ENCODE assay signal across 8 cellular contexts in the genomic region with DNA sequence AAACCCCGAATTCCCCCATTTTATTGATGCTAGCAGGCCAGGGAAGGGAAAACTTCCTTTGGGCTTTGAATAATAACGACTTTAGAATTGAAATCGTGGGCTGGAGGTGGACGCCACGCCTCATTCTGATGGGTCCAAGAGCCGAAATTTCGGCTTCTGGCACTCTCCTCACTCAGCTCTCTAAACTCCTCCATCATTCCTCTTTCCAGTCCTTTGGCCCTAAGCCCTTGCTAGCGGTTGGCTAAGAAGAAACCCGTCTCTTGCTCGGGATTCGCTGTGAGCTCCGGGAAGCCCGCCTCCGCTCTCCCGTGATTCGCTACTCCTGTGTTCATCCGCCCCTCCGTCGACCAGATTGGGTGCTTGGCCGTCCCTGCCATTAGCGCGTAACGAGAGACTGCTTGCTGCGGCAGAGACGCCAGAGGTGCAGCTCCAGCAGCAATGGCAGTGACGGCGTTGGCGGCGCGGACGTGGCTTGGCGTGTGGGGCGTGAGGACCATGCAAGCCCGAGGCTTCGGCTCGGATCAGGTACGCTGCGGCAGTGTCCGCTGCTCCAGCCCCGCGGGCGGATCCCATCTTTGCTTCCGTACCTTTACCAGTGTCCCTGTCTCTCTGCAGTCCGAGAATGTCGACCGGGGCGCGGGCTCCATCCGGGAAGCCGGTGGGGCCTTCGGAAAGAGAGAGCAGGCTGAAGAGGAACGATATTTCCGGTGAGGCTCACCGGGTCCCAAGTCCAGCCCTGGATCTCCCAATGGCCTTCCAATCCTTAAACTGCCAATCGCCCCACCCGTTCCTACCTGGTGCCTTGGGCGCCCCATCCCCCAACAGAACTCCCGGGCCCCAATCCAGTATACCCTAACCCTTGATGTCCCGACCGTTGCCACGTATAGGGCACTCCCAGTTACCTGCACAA. TPM values are rescaled to one million over a fixed set of nuclear protein-coding genes. Genes with fewer than 3 reads are reported as not detected.
A peak's percentile ranks its signal among the peaks of the same experiment; 100 is the strongest.
DNase-seq lines count a peak whose midpoint lies in the region; ATAC-seq and TF ChIP-seq lines count a peak whose summit lies in the region.

A gene (plus strand): TSS at position 379 of the 910 bp plus-strand sequence. CDS start 60 bp downstream, at position 439.

- peaks cover 21% of the 10 kb centered on the region for H3K36me3 ChIP-seq in DND-41 (ENCODE audit: insufficient read depth, low read length)
- H3K36me3 ChIP-seq in KOPT-K1 (ENCODE audit: insufficient read depth, low read length) = peaks cover 25% of the 10 kb centered on the region
- peaks cover 0 to 10% (median 0%) of the 10 kb centered on the region in 3 donors for H3K36me3 ChIP-seq in Peyer's patch
- peaks cover 0 to 20% (median 0%) of the 10 kb centered on the region in 3 donors for H3K36me3 ChIP-seq in esophagus squamous epithelium

- H3K4me1 ChIP-seq in DND-41 (ENCODE audit: insufficient read depth, low read length) = peaks cover 47% of the 10 kb centered on the region
- peaks cover 0 to 28% (median 10%) of the 10 kb centered on the region in 4 donors for H3K4me1 ChIP-seq in Peyer's patch
- peaks cover 27 to 58% (median 31%) of the 10 kb centered on the region in 3 donors for H3K4me1 ChIP-seq in esophagus squamous epithelium

- TF ChIP-seq CTCF in DND-41 (IDR thresholded peaks at IDR 0.05; ENCODE audit: borderline replicate concordance, extremely low read depth, low read length, poor library complexity, severe bottlenecking) (peak; percentile 12), Peyer's patch (IDR thresholded peaks at IDR 0.05) (no peak), esophagus squamous epithelium (IDR thresholded peaks at IDR 0.05) (no peak)

- ATAC-seq in DND-41 (ENCODE audit: insufficient read depth, low read depth) = peak; percentile 97
- ATAC-seq in GM21825 (IDR thresholded peaks at IDR 0.05; ENCODE audit: unreplicated experiment) = peak; percentile 85

- WGBS in esophagus squamous epithelium, 2 donors = 1 to 4% methylated on average over 14 to 25 of the region's 61 CpGs

- peak within 1 kb of the TSS; percentile 88 for H3K27ac ChIP-seq in DND-41 (ENCODE audit: low read length)
- H3K27ac ChIP-seq in KOPT-K1 (ENCODE audit: low read depth, low read length, poor library complexity, severe bottlenecking) = peak within 1 kb of the TSS; percentile 83
- peak within 1 kb of the TSS; percentile 88 to 98 (median 96) for H3K27ac ChIP-seq in Peyer's patch
- peak within 1 kb of the TSS; percentile 90 to 95 (median 92) for H3K27ac ChIP-seq in esophagus squamous epithelium

- H3K9ac ChIP-seq in DND-41 (ENCODE audit: low read depth, low read length) = peak within 1 kb of the TSS; percentile 85

- no peaks in the 10 kb centered on the region for H3K27me3 ChIP-seq in DND-41 (ENCODE audit: insufficient read depth, low read length, poor library complexity)
- no peaks in the 10 kb centered on the region for H3K27me3 ChIP-seq in Peyer's patch
- H3K27me3 ChIP-seq in esophagus squamous epithelium = no peaks in the 10 kb centered on the region

- intact Hi-C loops in esophagus squamous epithelium (cut with DNase I) = no loop called here

- peak within 1 kb of the TSS; percentile 100 for H3K4me2 ChIP-seq in DND-41 (ENCODE audit: insufficient read depth, low read length)

- peaks cover 54% of the 10 kb centered on the region for H3K79me2 ChIP-seq in DND-41 (ENCODE audit: insufficient read depth, low read length)

- peaks cover 4% of the 10 kb centered on the region; the same call in 1 of the 2 replicates for H4K20me1 ChIP-seq in DND-41 (ENCODE audit: insufficient read depth, low read length)

- TF ChIP-seq POLR2A in Peyer's patch (IDR thresholded peaks at IDR 0.05) (peak; percentile 88 to 96), esophagus squamous epithelium (IDR thresholded peaks at IDR 0.05) (peak in 3 of 4 donors; percentile 60 to 94 (median 91))

- DNase-seq in DND-41 (peak; percentile 97), Peyer's patch (peak; percentile 96 to 99 (median 96)), esophagus squamous epithelium (lab: John Stamatoyannopoulos, UW) (peak; percentile 88), myocyte (ENCODE audit: low read depth) (peak; percentile 99)
- DNase-seq in activated T-cell treated with anti-CD3 and anti-CD28 coated beads, Interleukin-2, amount 50 U/mL, for 48 hours = peak; percentile 93 to 95
- DNase-seq in stimulated activated CD8-positive, alpha-beta memory T cell treated with anti-CD3 and anti-CD28 coated beads, Interleukin-7, amount 100 ng/mL, for 48 hours (ENCODE audit: extremely low read depth in 1 of 2, low read depth in 1 of 2) = peak; percentile 86 to 95

- peak within 1 kb of the TSS; percentile 68 to 77 for H3K4me3 ChIP-seq in DND-41 (ENCODE audit: low read depth in 1 of 2, low read length in 2 of 2)
- H3K4me3 ChIP-seq in Peyer's patch = peak within 1 kb of the TSS; percentile 89 to 96 (median 91)
- peak within 1 kb of the TSS; percentile 86 to 97 (median 92) for H3K4me3 ChIP-seq in esophagus squamous epithelium

- H2AFZ ChIP-seq in DND-41 (ENCODE audit: low read depth, low read length) = peak within 1 kb of the TSS; percentile 96

- H3K9me3 ChIP-seq in DND-41 (ENCODE audit: insufficient read depth, low read length, severe bottlenecking) (no peaks in the 10 kb centered on the region), KOPT-K1 (ENCODE audit: insufficient read depth, low read length, poor library complexity, severe bottlenecking) (no peaks in the 10 kb centered on the region), Peyer's patch (no peaks in the 10 kb centered on the region), esophagus squamous epithelium (no peaks in the 10 kb centered on the region)

RNA-seq across cellular contexts. Expression of the gene that starts here (rescaled TPM):
- total RNA-seq in Peyer's patch (100 to 1,000 TPM; 180 to 381 (median 358) TPM), esophagus squamous epithelium (100 to 1,000 TPM; 142 to 284 (median 180) TPM), myocyte (180 and 183 TPM in 2 replicates)
- polyA plus RNA-seq in myocyte (2012) = 278 TPM

Comparison
In these comparisons a context has a peak if more than half of its experiments do, and no peak if none do; other contexts are left out.
1. Peak in every context shown above with its lines: DNase-seq, ATAC-seq, H3K4me3 ChIP-seq and H3K27ac ChIP-seq.